1 cellular context compared by ENCODE assay signal in the genomic region with DNA sequence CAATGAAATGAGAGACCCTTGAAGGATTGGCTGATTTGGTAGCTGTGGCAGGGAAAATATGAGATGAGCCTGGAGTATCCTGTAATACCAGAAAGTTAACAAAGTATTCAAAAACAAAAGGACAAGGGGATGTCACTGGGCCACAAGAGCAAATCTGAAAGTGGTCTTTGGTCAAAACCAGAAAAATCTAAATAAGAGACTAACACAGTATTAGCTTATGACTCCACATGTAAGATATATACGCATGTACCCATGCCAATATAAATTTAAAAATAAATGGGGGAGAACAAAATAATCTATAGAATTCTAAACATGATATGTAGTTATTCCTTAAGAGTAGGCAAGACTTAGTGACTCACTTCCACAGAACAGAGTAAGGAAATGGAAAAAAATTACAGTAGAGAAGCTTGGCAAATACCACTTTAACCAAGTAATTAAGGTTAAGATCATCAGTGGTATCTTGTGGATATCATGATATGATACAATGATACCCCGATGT.
TF ChIP-seq lines count a peak whose summit lies in the region.

No MANE protein-coding gene starts in this region.

TF ChIP-seq in endothelial cell of umbilical vein, 7 proteins besides CTCF, POLR2A, EP300 and RAD21:
- TF ChIP-seq GATA2 (IDR thresholded peaks at IDR 0.05; ENCODE audit: insufficient read depth, insufficient read length, low read depth, low read length) (no peak), POLR2AphosphoS5 (IDR thresholded peaks at IDR 0.05; ENCODE audit: insufficient read depth, low read depth, low read length) (no peak), FOS (IDR thresholded peaks at IDR 0.05; ENCODE audit: borderline replicate concordance, insufficient read depth, low read length) (peak; percentile 51)
